ENCODE assay signal across 17 cellular contexts in genomic region chr6:142518126-142518525, GRCh38.
DNase-seq lines count a peak whose midpoint lies in the region; ATAC-seq lines count a peak whose summit lies in the region.
"Had no signal": no experiment of that assay in that cellular context is flagged by ENCODE, and none has a peak within 500 bp of the region (broad histone marks: within the 10 kb centered on the region; RNA-seq: fewer than 3 reads in every experiment).

No MANE protein-coding gene starts in this region.

- ATAC-seq in HG03159 (IDR thresholded peaks at IDR 0.05; ENCODE audit: unreplicated experiment) (no peak), HG02870 (IDR thresholded peaks at IDR 0.05; ENCODE audit: unreplicated experiment) (no peak)
- ATAC-seq: A549, foreskin keratinocyte, left lobe of liver, sciatic nerve had no signal

- DNase-seq in NCI-H446 (lab: John Stamatoyannopoulos, UW) (peak; percentile 7 to 39), NCI-H446 treated with DMSO at 0.1 percent for 48 hours (lab: John Stamatoyannopoulos, UW) (no peak), HT-29 (ENCODE audit: low spot score) (peak; percentile 48), NCI-H82 (lab: John Stamatoyannopoulos, UW) (peak; percentile 97), myocyte (ENCODE audit: low read depth) (peak; percentile 80), SKM-1 (lab: John Stamatoyannopoulos, UW; ENCODE audit: unreplicated experiment) (no peak)
- DNase-seq: activated CD4-positive, alpha-beta T cell treated with anti-CD3 and anti-CD28 coated beads, Interleukin-2, amount 50 U/mL, for 4 hours; activated naive CD4-positive, alpha-beta T cell treated with anti-CD3 and anti-CD28 coated beads, Interleukin-2, amount 10 ng/mL, durations not matched to agents 7 days and 5 days; activated T-cell treated with anti-CD3 and anti-CD28 coated beads for 4 hours; IMR-90; stimulated activated CD4-positive, alpha-beta T cell treated with anti-CD3 and anti-CD28 coated beads, Interleukin-1b, Interleukin-23, amount 100 ng/mL, for 48 hours had no signal

Comparison
In these comparisons a context has a peak if more than half of its experiments do, and no peak if none do; other contexts are left out.
1. DNase-seq: peak in NCI-H446 (2 of 2), HT-29 (single experiment), NCI-H82 (single experiment) and myocyte (single experiment); none in NCI-H446 treated with DMSO at 0.1 percent for 48 hours (single experiment) and SKM-1 (single experiment).